Comparison of ENCODE assay signal across 17 cellular contexts in the genomic region with DNA sequence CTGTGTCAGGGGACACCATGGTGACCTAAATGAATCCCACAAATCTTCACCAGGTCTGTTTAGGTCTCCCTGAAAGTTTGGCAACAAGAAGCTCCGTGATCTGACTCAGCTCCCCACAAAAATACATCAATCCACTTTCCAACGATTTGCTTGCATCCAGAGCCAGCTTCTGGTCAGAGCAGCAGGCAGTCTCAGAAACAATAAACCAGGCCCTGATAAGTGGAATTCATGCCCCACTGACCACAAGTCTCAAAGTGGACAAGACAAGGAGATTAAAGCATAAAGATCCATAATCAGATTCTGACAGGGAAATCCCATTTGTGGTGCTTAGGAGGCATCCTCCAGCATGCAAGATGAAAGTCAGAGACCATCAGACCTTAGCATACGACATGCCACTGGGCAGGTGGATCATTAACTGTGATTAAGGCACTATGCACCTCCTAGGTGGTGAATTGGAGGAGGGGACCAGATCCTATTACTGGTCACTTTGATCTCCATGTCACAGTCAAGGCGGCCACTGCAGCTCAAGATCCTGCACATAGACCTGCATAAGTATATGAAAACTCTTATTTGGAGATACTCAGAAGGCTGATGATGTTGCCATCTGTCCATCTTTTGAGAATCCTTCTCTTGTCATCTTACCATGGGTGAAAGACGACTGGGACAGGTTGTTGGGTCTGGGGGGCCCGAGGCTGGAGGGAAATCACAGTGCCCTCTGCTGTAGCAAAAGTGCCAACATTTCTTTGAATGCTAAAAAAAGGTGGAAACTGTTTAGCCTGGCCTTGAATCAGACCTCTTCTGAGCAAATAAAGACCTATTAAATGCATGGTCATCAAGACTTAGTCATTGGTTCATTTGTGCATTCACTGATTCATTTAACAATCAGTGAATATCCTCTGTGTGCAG.
DNase-seq lines count a peak whose midpoint lies in the region; ATAC-seq and TF ChIP-seq lines count a peak whose summit lies in the region.
"Had no signal": no experiment of that assay in that cellular context is flagged by ENCODE, and none has a peak within 500 bp of the region (broad histone marks: within the 10 kb centered on the region; RNA-seq: fewer than 3 reads in every experiment).

No MANE protein-coding gene starts in this region.

- DNase-seq in NCI-H82 (lab: John Stamatoyannopoulos, UW) (peak; percentile 94), ecto neural progenitor cell (ENCODE audit: low spot score) (peak; percentile 47), retina (peak; percentile 65), COLO829 (ENCODE audit: low spot score) (no peak)
- DNase-seq in activated T-cell treated with anti-CD3 and anti-CD28 coated beads, Interleukin-2, amount 50 U/mL, for 48 hours: no peak
- DNase-seq: C1 segment of cervical spinal cord; DMS79; GOT3; KBM-7; NCI-H1417 treated with DMSO at 0.1 percent for 48 hours; NCI-H1930; NCI-H345; NCI-H524 treated with DMSO at 0.1 percent for 48 hours; NK-92 treated with Interleukin-12 subunit alpha and Interleukin-12 subunit beta, amount 100 ng/mL, for 24 hours; Right ventricle myocardium superior had no signal

- peak; percentile 2 for TF ChIP-seq CTCF in GM12873 (IDR thresholded peaks at IDR 0.05; ENCODE audit: insufficient read depth, low read depth, low read length, missing control alignments)

- ATAC-seq in GM19351 (IDR thresholded peaks at IDR 0.05; ENCODE audit: unreplicated experiment): no peak

Comparison
In these comparisons a context has a peak if more than half of its experiments do, and no peak if none do; other contexts are left out.
1. DNase-seq: peak in NCI-H82 (single experiment), ecto neural progenitor cell (single experiment) and retina (single experiment); none in activated T-cell treated with anti-CD3 and anti-CD28 coated beads, Interleukin-2, amount 50 U/mL, for 48 hours (0 of 2) and COLO829 (single experiment).